In genomic region chr14:32073537-32074189, GRCh38 we compare ENCODE assay signal across 8 cellular contexts. TPM values are rescaled to one million over a fixed set of nuclear protein-coding genes. Genes with fewer than 3 reads are reported as not detected.
DNase-seq lines count a peak whose midpoint lies in the region; ATAC-seq, FAIRE-seq and TF ChIP-seq lines count a peak whose summit lies in the region.

No MANE protein-coding gene starts in this region.

- intact Hi-C loops in PC-9 (cut with micrococcal nuclease; ENCODE audit: unreplicated experiment): loop anchor here (2.0 to 10.0 kb wide), 4 partner anchors 129 to 491 kb away; partner anchors contain the start of genes RNU6-7 and RNU6-8

- H3K4me3 ChIP-seq in PC-9 (no peak overlapping the region), astrocyte (ENCODE audit: insufficient read depth, low read depth, low read length) (no peak overlapping the region)

- H3K36me3 ChIP-seq in PC-9 (ENCODE audit: low read depth) (no peaks in the 10 kb centered on the region), astrocyte (ENCODE audit: insufficient read depth, low read length) (no peaks in the 10 kb centered on the region)

- H3K9me2 ChIP-seq in PC-9 (ENCODE audit: insufficient read depth): no peaks in the 10 kb centered on the region

- H3K4me3 Mint-ChIP-seq in astrocyte (ENCODE audit: unreplicated experiment) (peak overlapping the region; percentile 60), immature natural killer cell (peak overlapping the region in 1 of 5 donors; percentile 35)

- H3K27ac Mint-ChIP-seq in astrocyte (ENCODE audit: unreplicated experiment): peak overlapping the region; percentile 58
- H3K27ac Mint-ChIP-seq in immature natural killer cell: no peak overlapping the region

- H3K4me1 Mint-ChIP-seq in astrocyte (ENCODE audit: low read depth, unreplicated experiment) (peaks cover 4% of the 10 kb centered on the region), immature natural killer cell (peaks cover 19 to 20% of the 10 kb centered on the region in 2 donors)

- H3K27me3 ChIP-seq in PC-9 (ENCODE audit: insufficient read depth, low read depth) (no peaks in the 10 kb centered on the region), astrocyte (ENCODE audit: insufficient read depth, low read length) (no peaks in the 10 kb centered on the region)

- H3K9me3 ChIP-seq in PC-9 (ENCODE audit: insufficient read depth, low read depth) (no peaks in the 10 kb centered on the region), astrocyte (ENCODE audit: insufficient read depth, low read depth, low read length) (no peaks in the 10 kb centered on the region)

- H3K27me3 Mint-ChIP-seq in astrocyte (ENCODE audit: low read depth, unreplicated experiment): no peaks in the 10 kb centered on the region
- H3K27me3 Mint-ChIP-seq in immature natural killer cell (ENCODE audit: low read depth in 3 of 3): peaks cover 6 to 19% (median 10%) of the 10 kb centered on the region in 3 donors

- H3K4me1 ChIP-seq in PC-9 (replicated peaks; ENCODE audit: insufficient read depth): peaks cover 17% of the 10 kb centered on the region
- peaks cover 4% of the 10 kb centered on the region for H3K4me1 ChIP-seq in astrocyte (ENCODE audit: insufficient read depth, low read length)

- ATAC-seq in GM21381 (IDR thresholded peaks at IDR 0.05; ENCODE audit: unreplicated experiment): no peak

- DNase-seq in AG20443 (ENCODE audit: low spot score): peak; percentile 58
- DNase-seq in GM13976 (ENCODE audit: low spot score): peak; percentile 70
- peak; percentile 80 for DNase-seq in LHCN-M2 (ENCODE audit: low read depth)
- DNase-seq in PC-9: peak; percentile 32 to 72
- peak; percentile 53 for DNase-seq in astrocyte (ENCODE audit: low read depth)
- peak; percentile 65 to 72 (median 68) for DNase-seq in immature natural killer cell
- DNase-seq in stimulated activated CD4-positive, alpha-beta T cell treated with anti-CD3 and anti-CD28 coated beads, Interleukin-4, amount 100 ng/mL, for 24 hours: peak; percentile 70

- H3K9ac ChIP-seq in astrocyte (ENCODE audit: low read length): no peak overlapping the region

- peaks cover 13% of the 10 kb centered on the region for H3F3A ChIP-seq in PC-9 (ENCODE audit: insufficient read depth, low read depth)

- peak; percentile 81 for FAIRE-seq in astrocyte (lab: Jason Lieb, UNC)

- H3K27ac ChIP-seq in PC-9 (peak overlapping the region; percentile 32; the same call in 1 of the 2 replicates), astrocyte (ENCODE audit: low read depth, low read length) (no peak overlapping the region)

- H2AFZ ChIP-seq in PC-9 (no peak overlapping the region), astrocyte (ENCODE audit: low read depth, low read length) (no peak overlapping the region)

- POLR2A ChIA-PET in PC-9 (lab: Charles Lee; ENCODE audit: unreplicated experiment): interaction anchor here (0.6 kb wide), 1 partner anchor 240 kb away, joined by 3 read pairs; no protein-coding TSS in a partner anchor

- H3K4me2 ChIP-seq in PC-9 (peak overlapping the region; percentile 98), astrocyte (ENCODE audit: low read length) (no peak overlapping the region)

- no TSS peak for BruUV-seq in PC-9 (replicated peaks; lab: Mats Ljungman, UMichigan)

- CTCF ChIA-PET in PC-9 (lab: Charles Lee): no interaction called here

- in situ Hi-C loops in GM13976 (cut with MboI; ENCODE audit: low sequenced_read_pairs, unreplicated experiment): loop anchor here (10.0 to 25.0 kb wide), 2 partner anchors 181 to 561 kb away; no protein-coding TSS in a partner anchor

- H3K9me3 Mint-ChIP-seq in astrocyte (ENCODE audit: unreplicated experiment) (no peaks in the 10 kb centered on the region), immature natural killer cell (no peaks in the 10 kb centered on the region)

- TF ChIP-seq CTCF in GM13976 (IDR thresholded peaks at IDR 0.05; ENCODE audit: borderline replicate concordance, control extremely low read depth, extremely low read depth, insufficient read depth, missing control alignments) (peak; percentile 67), PC-9 (conservative IDR thresholded peaks at IDR 0.05) (peak; percentile 79), astrocyte (IDR thresholded peaks at IDR 0.05; ENCODE audit: insufficient read depth, low read depth, low read length) (peak; percentile 72)

- H3K36me3 Mint-ChIP-seq in astrocyte (ENCODE audit: low read depth, unreplicated experiment): no peaks in the 10 kb centered on the region
- no peaks in the 10 kb centered on the region for H3K36me3 Mint-ChIP-seq in immature natural killer cell

- H3K79me2 ChIP-seq in PC-9 (ENCODE audit: low read depth) (peaks cover 33% of the 10 kb centered on the region), astrocyte (ENCODE audit: insufficient read depth, low read length) (peaks cover 14% of the 10 kb centered on the region)

- no peaks in the 10 kb centered on the region; the same call in 1 of the 2 replicates for H4K20me1 ChIP-seq in PC-9 (ENCODE audit: insufficient read depth)
- H4K20me1 ChIP-seq in astrocyte (ENCODE audit: insufficient read depth, low read length): peaks cover 9% of the 10 kb centered on the region

RNA-seq across cellular contexts. Expression of gene ARHGAP5, which starts 3.4 kb away (rescaled TPM):
- total RNA-seq in LHCN-M2 (2014; rRNA removed) (30.0 and 36.3 TPM in 2 replicates), PC-9 (2021) (45.3 and 58.6 TPM in 2 replicates), astrocyte (127 and 140 TPM in 2 replicates)
- polyA plus RNA-seq in LHCN-M2 (2012): 8.3 TPM
- 10 to 100 TPM in 2 of 3 donors, 1 to 10 TPM in 1; 6.8 to 16.9 (median 11.3) TPM for polyA plus RNA-seq in immature natural killer cell
